2 cellular contexts compared by ENCODE assay signal in genomic region chr4:48290146-48290772, GRCh38.
A peak's percentile ranks its signal among the peaks of the same experiment; 100 is the strongest.
TF ChIP-seq lines count a peak whose summit lies in the region.

No MANE protein-coding gene starts in this region.

TF ChIP-seq in HCT116, 20 proteins besides CTCF, POLR2A, EP300 and RAD21:
- TF ChIP-seq TCF7L2 (IDR thresholded peaks at IDR 0.05; ENCODE audit: borderline replicate concordance, extremely low read depth, insufficient read depth, insufficient read length): no peak

TF ChIP-seq in HepG2, 621 proteins besides CTCF, POLR2A, EP300 and RAD21:
- peak; percentile 48 for TF ChIP-seq STAG1 (CRISPR knock-in tag; IDR thresholded peaks at IDR 0.05)
- TF ChIP-seq ZNF513 (CRISPR knock-in tag; conservative IDR thresholded peaks at IDR 0.05): no peak
